8 cellular contexts compared by ENCODE assay signal in genomic region chr9:84670106-84670800, GRCh38. TPM values are rescaled to one million over a fixed set of nuclear protein-coding genes. Genes with fewer than 3 reads are reported as not detected.
DNase-seq lines count a peak whose midpoint lies in the region; ATAC-seq and TF ChIP-seq lines count a peak whose summit lies in the region.

No MANE protein-coding gene starts in this region.

- peak overlapping the region; percentile 78 for H3K4me3 Mint-ChIP-seq in progenitor cell of endocrine pancreas (ENCODE audit: low read depth)
- H3K4me3 Mint-ChIP-seq in CD14-positive monocyte: peak overlapping the region in 1 of 2 donors; percentile 80

- H3K36me3 Mint-ChIP-seq in progenitor cell of endocrine pancreas (ENCODE audit: insufficient read depth): no peaks in the 10 kb centered on the region
- H3K36me3 Mint-ChIP-seq in CD14-positive monocyte: no peaks in the 10 kb centered on the region

- H3K4me1 Mint-ChIP-seq in progenitor cell of endocrine pancreas (ENCODE audit: low read depth) (peaks cover 12% of the 10 kb centered on the region), CD14-positive monocyte (peaks cover 13% of the 10 kb centered on the region)

- H3K9me3 ChIP-seq in RWPE2 (ENCODE audit: severe bottlenecking) (no peaks in the 10 kb centered on the region), heart right ventricle (peaks cover 0 to 6% (median 0%) of the 10 kb centered on the region in 11 donors)

- H3K27me3 ChIP-seq in RWPE2 (ENCODE audit: insufficient read depth, poor library complexity, severe bottlenecking): peaks cover 60% of the 10 kb centered on the region
- H3K27me3 ChIP-seq in heart right ventricle: peaks cover 3 to 63% (median 29%) of the 10 kb centered on the region in 7 donors

- H3K4me3 ChIP-seq in GM08714 (ENCODE audit: low read length): peak overlapping the region; percentile 57; the same call in 1 of the 2 replicates
- H3K4me3 ChIP-seq in RWPE2 (ENCODE audit: severe bottlenecking): peak overlapping the region; percentile 21
- peak overlapping the region; percentile 15 to 62 (median 56) for H3K4me3 ChIP-seq in heart right ventricle

- H3K27ac Mint-ChIP-seq in progenitor cell of endocrine pancreas: no peak overlapping the region
- no peak overlapping the region for H3K27ac Mint-ChIP-seq in CD14-positive monocyte

- DNase-seq in RWPE2 (ENCODE audit: low spot score) (no peak), heart right ventricle (peak in 1 of 2 donors; percentile 25), progenitor cell of endocrine pancreas (ENCODE audit: low spot score, unreplicated experiment) (peak; percentile 16), SKM-1 (lab: John Stamatoyannopoulos, UW; ENCODE audit: unreplicated experiment) (no peak), CD14-positive monocyte (ENCODE audit: low spot score) (no peak), UCSD-AML1 (lab: John Stamatoyannopoulos, UW; ENCODE audit: unreplicated experiment) (no peak)

- 1 to 2% methylated on average over 58 of the region's 58 CpGs for WGBS in heart right ventricle, 2 donors

- H3K27ac ChIP-seq in RWPE2 (ENCODE audit: poor library complexity, severe bottlenecking): no peak overlapping the region
- H3K27ac ChIP-seq in heart right ventricle: peak overlapping the region in 8 of 10 donors; percentile 17 to 64 (median 48)

- peaks cover 82% of the 10 kb centered on the region for H3K27me3 Mint-ChIP-seq in progenitor cell of endocrine pancreas
- peaks cover 57 to 69% (median 57%) of the 10 kb centered on the region in 3 donors for H3K27me3 Mint-ChIP-seq in CD14-positive monocyte (ENCODE audit: low read depth in 3 of 3)

- ATAC-seq in RWPE2 (ENCODE audit: low read depth): no peak
- peak in 7 of 8 donors; percentile 16 to 56 (median 22) for ATAC-seq in heart right ventricle
- no peak for ATAC-seq in HG03095 (IDR thresholded peaks at IDR 0.05; ENCODE audit: unreplicated experiment)

- H3K9me3 Mint-ChIP-seq in progenitor cell of endocrine pancreas (ENCODE audit: low read depth) (peaks cover under 1% of the 10 kb centered on the region), CD14-positive monocyte (peaks cover 0 to 17% (median 3%) of the 10 kb centered on the region in 7 donors)

- TF ChIP-seq CTCF in RWPE2 (IDR thresholded peaks at IDR 0.05; ENCODE audit: poor library complexity, severe bottlenecking) (no peak), heart right ventricle (IDR thresholded peaks at IDR 0.05) (no peak), progenitor cell of endocrine pancreas (IDR thresholded peaks at IDR 0.05; ENCODE audit: unreplicated experiment) (no peak), CD14-positive monocyte (IDR thresholded peaks at IDR 0.05) (no peak)

- H3K36me3 ChIP-seq in RWPE2 (ENCODE audit: low read depth): no peaks in the 10 kb centered on the region
- no peaks in the 10 kb centered on the region for H3K36me3 ChIP-seq in heart right ventricle

- no peaks in the 10 kb centered on the region for H3K4me1 ChIP-seq in RWPE2 (ENCODE audit: insufficient read depth, poor library complexity, severe bottlenecking)
- H3K4me1 ChIP-seq in heart right ventricle: peaks cover 5 to 34% (median 26%) of the 10 kb centered on the region in 9 donors

- intact Hi-C loops in heart right ventricle (cut with DNase I) (loop anchor here in 1 of 10 donors (10.0 kb wide), 1 partner anchor 275 kb away; no protein-coding TSS in a partner anchor), CD14-positive monocyte (cut with micrococcal nuclease) (loop anchor here in 1 of 2 donors (10.0 kb wide), 1 partner anchor 55 kb away; no protein-coding TSS in a partner anchor)

RNA-seq across cellular contexts. Expression of gene NTRK2, which starts 0.7 kb away (rescaled TPM):
- total RNA-seq in heart right ventricle: 1 to 10 TPM; 2.0 to 7.7 (median 3.1) TPM
- 1 to 10 TPM; 1.8 to 2.3 TPM for polyA plus RNA-seq in heart right ventricle
- 4.7 and 7.8 TPM in 2 replicates for total RNA-seq in progenitor cell of endocrine pancreas
- not detected for polyA plus RNA-seq in CD14-positive monocyte

Comparison
In these comparisons a context has a peak if more than half of its experiments do, and no peak if none do; other contexts are left out.
1. ATAC-seq: peak in heart right ventricle (7 of 8); none in RWPE2 (single experiment) and HG03095 (single experiment).
2. Peak in every context shown above with its lines, with median percentiles within 50 percentile points of each other: H3K4me3 ChIP-seq.